Comparison of ENCODE assay signal across 1 cellular context in the genomic region with DNA sequence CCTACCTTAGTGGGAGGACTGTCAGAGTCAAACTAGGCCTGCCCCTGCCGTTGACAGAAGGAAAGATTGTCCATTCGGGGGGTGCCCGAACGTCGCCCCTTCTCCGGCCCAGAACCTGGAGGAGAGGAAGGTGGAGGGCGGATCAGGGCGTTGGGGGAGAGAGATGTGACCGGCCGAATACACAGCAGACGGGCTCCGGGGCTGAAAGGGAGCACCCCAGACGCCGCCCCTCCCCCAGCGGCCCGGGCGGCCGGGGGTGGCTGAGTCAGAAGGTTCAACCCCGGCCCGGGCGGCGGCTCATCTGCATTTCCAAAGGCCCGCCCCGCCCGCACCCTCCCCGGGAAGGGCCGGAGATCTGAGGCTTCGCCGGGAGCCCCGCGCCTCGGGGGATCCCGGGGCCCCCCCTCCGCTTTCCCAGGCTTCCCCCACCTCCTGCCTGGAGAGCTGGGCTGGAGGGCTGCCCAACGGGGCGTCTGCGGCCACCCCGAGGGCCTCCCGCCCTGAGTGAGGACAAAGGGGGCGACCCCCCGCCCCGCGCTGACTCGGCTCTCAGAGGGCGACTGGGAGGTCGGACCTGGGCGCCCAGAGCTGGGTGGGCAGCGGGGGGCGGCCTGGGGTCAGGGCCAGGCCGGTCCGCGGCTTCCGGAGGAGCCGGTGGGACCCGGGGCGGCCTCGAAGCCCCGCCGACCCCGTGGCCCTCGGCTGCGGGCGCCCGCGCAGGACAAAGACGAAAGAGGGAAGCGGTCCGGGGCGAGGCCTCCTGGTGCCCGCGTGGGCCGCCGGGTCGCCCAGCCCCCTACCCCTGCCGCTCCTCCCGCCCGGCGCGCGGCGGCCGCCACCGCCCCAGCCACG.
A peak's percentile ranks its signal among the peaks of the same experiment; 100 is the strongest.
TF ChIP-seq lines count a peak whose summit lies in the region.

No MANE protein-coding gene starts in this region.

TF ChIP-seq in HepG2, 621 proteins besides CTCF, POLR2A, EP300 and RAD21 (continued from another document and continues in another):
- TF ChIP-seq ZBTB8A (CRISPR knock-in tag; IDR thresholded peaks at IDR 0.05; ENCODE audit: borderline replicate concordance, low read depth) (no peak), HIVEP1 (CRISPR knock-in tag; IDR thresholded peaks at IDR 0.05) (peak; percentile 99), ZNF768 (CRISPR knock-in tag; IDR thresholded peaks at IDR 0.05) (no peak), SNAI1 (CRISPR knock-in tag; IDR thresholded peaks at IDR 0.05; ENCODE audit: borderline replicate concordance) (no peak), ZBTB43 (CRISPR knock-in tag; conservative IDR thresholded peaks at IDR 0.05) (0 out of 2 replicates have a peak, but pooled peaks have one; percentile 43), ZNF331 (CRISPR knock-in tag; IDR thresholded peaks at IDR 0.05) (no peak), ZZZ3 (CRISPR knock-in tag; IDR thresholded peaks at IDR 0.05; ENCODE audit: borderline replicate concordance) (0 out of 2 replicates have a peak, but pooled peaks have one; percentile 32), ZNF616 (CRISPR knock-in tag; IDR thresholded peaks at IDR 0.05; ENCODE audit: low read depth) (no peak), RARA (CRISPR knock-in tag; IDR thresholded peaks at IDR 0.05) (peak; percentile 93), XRCC5 (optimal IDR thresholded peaks at IDR 0.05; ENCODE audit: low read length) (peak; percentile 70), ZNF879 (CRISPR knock-in tag; IDR thresholded peaks at IDR 0.05) (peak; percentile 46; the same call in 1 of the 2 replicates), ZBTB39 (CRISPR knock-in tag; IDR thresholded peaks at IDR 0.05) (no peak), ZNF512 (CRISPR knock-in tag; IDR thresholded peaks at IDR 0.05) (no peak), ATRX (CRISPR knock-in tag; IDR thresholded peaks at IDR 0.05; ENCODE audit: borderline replicate concordance) (no peak), CREM (IDR thresholded peaks at IDR 0.05) (0 out of 2 replicates have a peak, but pooled peaks have one; percentile 6), CREM (CRISPR knock-in tag; IDR thresholded peaks at IDR 0.05) (no peak), ZSCAN30 (CRISPR knock-in tag; IDR thresholded peaks at IDR 0.05) (no peak), ZNF136 (CRISPR knock-in tag; IDR thresholded peaks at IDR 0.05; ENCODE audit: low read depth) (no peak), AGO2 (optimal IDR thresholded peaks at IDR 0.05; ENCODE audit: low read depth, low read length) (peak; percentile 85), KAT7 (CRISPR knock-in tag; IDR thresholded peaks at IDR 0.05; ENCODE audit: borderline replicate concordance) (peak; percentile 78), CSRNP2 (CRISPR knock-in tag; conservative IDR thresholded peaks at IDR 0.05; ENCODE audit: low read depth) (peak; percentile 31; the same call in 1 of the 2 replicates), MAZ (IDR thresholded peaks at IDR 0.05; ENCODE audit: borderline replicate concordance, low read depth, low read length) (peak; percentile 68), MAZ (CRISPR knock-in tag; IDR thresholded peaks at IDR 0.05; ENCODE audit: low read depth) (no peak), ZNF530 (CRISPR knock-in tag; IDR thresholded peaks at IDR 0.05; ENCODE audit: low read depth) (no peak), KDM4B (CRISPR knock-in tag; IDR thresholded peaks at IDR 0.05) (0 out of 2 replicates have a peak, but pooled peaks have one; percentile 17), ARID5B (CRISPR knock-in tag; IDR thresholded peaks at IDR 0.05) (peak; percentile 76), TRIM24 (CRISPR knock-in tag; IDR thresholded peaks at IDR 0.05) (no peak), ZNF496 (CRISPR knock-in tag; IDR thresholded peaks at IDR 0.05; ENCODE audit: insufficient replicate concordance) (no peak), NCOA2 (CRISPR knock-in tag; IDR thresholded peaks at IDR 0.05) (peak; percentile 38; the same call in 1 of the 2 replicates), SKI (IDR thresholded peaks at IDR 0.05; ENCODE audit: partially characterized antibody) (peak; percentile 72), ZNF660 (CRISPR knock-in tag; IDR thresholded peaks at IDR 0.05; ENCODE audit: borderline replicate concordance, low read depth) (no peak), ZSCAN20 (CRISPR knock-in tag; IDR thresholded peaks at IDR 0.05; ENCODE audit: borderline replicate concordance) (peak; percentile 67; the same call in 1 of the 2 replicates), YEATS2 (CRISPR knock-in tag; IDR thresholded peaks at IDR 0.05; ENCODE audit: borderline replicate concordance) (0 out of 2 replicates have a peak, but pooled peaks have one; percentile 20), MED13 (CRISPR knock-in tag; IDR thresholded peaks at IDR 0.05) (no peak), TAF15 (IDR thresholded peaks at IDR 0.05; ENCODE audit: low read depth, low read length, poor library complexity, severe bottlenecking) (peak; percentile 51), ZNF383 (CRISPR knock-in tag; IDR thresholded peaks at IDR 0.05; ENCODE audit: borderline replicate concordance) (no peak), CEBPZ (IDR thresholded peaks at IDR 0.05; ENCODE audit: low read length) (no peak)
- TF ChIP-seq, protein P1, sequence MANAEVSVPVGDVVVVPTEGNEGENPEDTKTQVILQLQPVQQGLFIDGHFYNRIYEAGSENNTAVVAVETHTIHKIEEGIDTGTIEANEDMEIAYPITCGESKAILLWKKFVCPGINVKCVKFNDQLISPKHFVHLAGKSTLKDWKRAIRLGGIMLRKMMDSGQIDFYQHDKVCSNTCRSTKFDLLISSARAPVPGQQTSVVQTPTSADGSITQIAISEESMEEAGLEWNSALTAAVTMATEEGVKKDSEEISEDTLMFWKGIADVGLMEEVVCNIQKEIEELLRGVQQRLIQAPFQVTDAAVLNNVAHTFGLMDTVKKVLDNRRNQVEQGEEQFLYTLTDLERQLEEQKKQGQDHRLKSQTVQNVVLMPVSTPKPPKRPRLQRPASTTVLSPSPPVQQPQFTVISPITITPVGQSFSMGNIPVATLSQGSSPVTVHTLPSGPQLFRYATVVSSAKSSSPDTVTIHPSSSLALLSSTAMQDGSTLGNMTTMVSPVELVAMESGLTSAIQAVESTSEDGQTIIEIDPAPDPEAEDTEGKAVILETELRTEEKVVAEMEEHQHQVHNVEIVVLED (CRISPR knock-in tag; IDR thresholded peaks at IDR 0.05; ENCODE audit: borderline replicate concordance): 0 out of 2 replicates have a peak, but pooled peaks have one; percentile 23
- TF ChIP-seq, protein P2, sequence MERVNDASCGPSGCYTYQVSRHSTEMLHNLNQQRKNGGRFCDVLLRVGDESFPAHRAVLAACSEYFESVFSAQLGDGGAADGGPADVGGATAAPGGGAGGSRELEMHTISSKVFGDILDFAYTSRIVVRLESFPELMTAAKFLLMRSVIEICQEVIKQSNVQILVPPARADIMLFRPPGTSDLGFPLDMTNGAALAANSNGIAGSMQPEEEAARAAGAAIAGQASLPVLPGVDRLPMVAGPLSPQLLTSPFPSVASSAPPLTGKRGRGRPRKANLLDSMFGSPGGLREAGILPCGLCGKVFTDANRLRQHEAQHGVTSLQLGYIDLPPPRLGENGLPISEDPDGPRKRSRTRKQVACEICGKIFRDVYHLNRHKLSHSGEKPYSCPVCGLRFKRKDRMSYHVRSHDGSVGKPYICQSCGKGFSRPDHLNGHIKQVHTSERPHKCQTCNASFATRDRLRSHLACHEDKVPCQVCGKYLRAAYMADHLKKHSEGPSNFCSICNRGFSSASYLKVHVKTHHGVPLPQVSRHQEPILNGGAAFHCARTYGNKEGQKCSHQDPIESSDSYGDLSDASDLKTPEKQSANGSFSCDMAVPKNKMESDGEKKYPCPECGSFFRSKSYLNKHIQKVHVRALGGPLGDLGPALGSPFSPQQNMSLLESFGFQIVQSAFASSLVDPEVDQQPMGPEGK (CRISPR knock-in tag; IDR thresholded peaks at IDR 0.05): peak; percentile 97
